ENCODE assay signal across 18 cellular contexts in the genomic region with DNA sequence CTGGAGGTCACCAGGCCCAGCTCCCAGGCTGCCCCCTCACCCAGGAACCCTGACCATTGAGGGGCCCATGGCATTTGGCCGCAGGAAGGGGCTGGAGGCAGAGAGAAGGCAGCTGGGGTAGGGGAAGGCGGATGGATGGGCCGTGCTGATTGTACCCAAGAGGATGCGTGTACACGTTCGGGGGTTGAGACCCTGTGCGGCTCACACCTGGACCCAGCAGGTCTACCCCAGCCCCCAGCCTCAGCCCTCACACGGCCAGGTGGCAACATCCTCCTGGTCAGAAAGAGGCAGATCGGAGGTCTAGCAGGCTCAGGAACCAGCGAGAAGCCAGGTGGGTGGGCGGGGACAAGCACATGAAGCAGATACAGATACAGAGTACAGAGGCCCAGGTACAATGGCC.
"Had no signal": no experiment of that assay in that cellular context is flagged by ENCODE, and none has a peak within 500 bp of the region (broad histone marks: within the 10 kb centered on the region; RNA-seq: fewer than 3 reads in every experiment).

No MANE protein-coding gene starts in this region.

- H3K9me3 Mint-ChIP-seq: activated naive CD8-positive, alpha-beta T cell treated with anti-CD3 and anti-CD28 coated beads, Interleukin-2, amount 10 ng/mL, durations not matched to agents 7 days and 5 days; activated T-cell treated with anti-CD3 and anti-CD28 coated beads, Interleukin-2, amount 50 U/mL, for 4 hours; central memory CD8-positive, alpha-beta T cell; neural crest cell; stimulated activated effector memory CD8-positive, alpha-beta T cell treated with anti-CD3 and anti-CD28 coated beads, Interleukin-12 subunit alpha, Interleukin-12 subunit beta, amount 100 ng/mL, for 72 hours; T-cell had no signal

- H3K4me1 ChIP-seq: uterus had no signal

- H3K27ac Mint-ChIP-seq: activated CD8-positive, alpha-beta memory T cell treated with anti-CD3 and anti-CD28 coated beads, Interleukin-2, amount 10 ng/mL, durations not matched to agents 7 days and 5 days; activated naive CD8-positive, alpha-beta T cell treated with anti-CD3 and anti-CD28 coated beads, Interleukin-2, amount 10 ng/mL, durations not matched to agents 7 days and 5 days; stimulated activated effector memory CD8-positive, alpha-beta T cell treated with anti-CD3 and anti-CD28 coated beads, Interleukin-12 subunit alpha, Interleukin-12 subunit beta, amount 100 ng/mL, for 72 hours; T-cell had no signal

- DNase-seq: activated CD4-positive, alpha-beta T cell treated with anti-CD3 and anti-CD28 coated beads, Interleukin-2, amount 50 U/mL, for 4 hours; activated CD8-positive, alpha-beta memory T cell treated with anti-CD3 and anti-CD28 coated beads, Interleukin-2, amount 10 ng/mL, durations not matched to agents 7 days and 5 days; activated gamma-delta T cell treated with Interleukin-2 at 50 U/mL for 16 hours; activated naive CD8-positive, alpha-beta T cell treated with anti-CD3 and anti-CD28 coated beads, Interleukin-2, amount 10 ng/mL, durations not matched to agents 7 days and 5 days; activated T-cell treated with anti-CD3 and anti-CD28 coated beads, Interleukin-2, amount 50 U/mL, for 4 hours; effector CD8-positive, alpha-beta T cell; esophagus squamous epithelium; hypothalamus; lower lobe of right lung; ovary; T-helper 9 cell; uterus had no signal

- H3K36me3 Mint-ChIP-seq: activated CD8-positive, alpha-beta memory T cell treated with anti-CD3 and anti-CD28 coated beads, Interleukin-2, amount 10 ng/mL, durations not matched to agents 7 days and 5 days; activated naive CD8-positive, alpha-beta T cell treated with anti-CD3 and anti-CD28 coated beads, Interleukin-2, amount 10 ng/mL, durations not matched to agents 7 days and 5 days; stimulated activated effector memory CD8-positive, alpha-beta T cell treated with anti-CD3 and anti-CD28 coated beads, Interleukin-12 subunit alpha, Interleukin-12 subunit beta, amount 100 ng/mL, for 72 hours had no signal

- H3K27me3 Mint-ChIP-seq: activated CD8-positive, alpha-beta memory T cell treated with anti-CD3 and anti-CD28 coated beads, Interleukin-2, amount 10 ng/mL, durations not matched to agents 7 days and 5 days; activated naive CD8-positive, alpha-beta T cell treated with anti-CD3 and anti-CD28 coated beads, Interleukin-2, amount 10 ng/mL, durations not matched to agents 7 days and 5 days; central memory CD8-positive, alpha-beta T cell had no signal

- H3K4me3 Mint-ChIP-seq: activated CD8-positive, alpha-beta memory T cell treated with anti-CD3 and anti-CD28 coated beads, Interleukin-2, amount 10 ng/mL, durations not matched to agents 7 days and 5 days; activated naive CD8-positive, alpha-beta T cell treated with anti-CD3 and anti-CD28 coated beads, Interleukin-2, amount 10 ng/mL, durations not matched to agents 7 days and 5 days; activated T-cell treated with anti-CD3 and anti-CD28 coated beads, Interleukin-2, amount 50 U/mL, for 4 hours; brain; central memory CD8-positive, alpha-beta T cell; neural crest cell; stimulated activated effector memory CD8-positive, alpha-beta T cell treated with anti-CD3 and anti-CD28 coated beads, Interleukin-12 subunit alpha, Interleukin-12 subunit beta, amount 100 ng/mL, for 72 hours; T-cell had no signal

- H3K27ac ChIP-seq: esophagus squamous epithelium, lower lobe of right lung, ovary, uterus had no signal

- H3K9me3 ChIP-seq: esophagus squamous epithelium, lower lobe of right lung, ovary, uterus had no signal

- H3K36me3 ChIP-seq: ovary, uterus had no signal

- H3K4me3 ChIP-seq: esophagus squamous epithelium, lower lobe of right lung, ovary, uterus had no signal

- ATAC-seq: activated CD4-positive, CD25-positive, alpha-beta regulatory T cell treated with anti-CD3 and anti-CD28 coated beads, Interleukin-2, amount 50 U/mL, for 24 hours; activated CD8-positive, alpha-beta memory T cell treated with anti-CD3 and anti-CD28 coated beads, Interleukin-2, amount 10 ng/mL, durations not matched to agents 7 days and 5 days; activated T-cell treated with anti-CD3 and anti-CD28 coated beads, Interleukin-2, amount 50 U/mL, for 4 hours; stimulated activated effector memory CD8-positive, alpha-beta T cell treated with anti-CD3 and anti-CD28 coated beads, Interleukin-12 subunit alpha, Interleukin-12 subunit beta, amount 100 ng/mL, for 72 hours; T-cell had no signal

- H3K27me3 ChIP-seq: esophagus squamous epithelium, ovary, uterus had no signal

- H3K4me1 Mint-ChIP-seq: activated CD8-positive, alpha-beta memory T cell treated with anti-CD3 and anti-CD28 coated beads, Interleukin-2, amount 10 ng/mL, durations not matched to agents 7 days and 5 days had no signal
